12 cellular contexts compared by ENCODE assay signal in the genomic region with DNA sequence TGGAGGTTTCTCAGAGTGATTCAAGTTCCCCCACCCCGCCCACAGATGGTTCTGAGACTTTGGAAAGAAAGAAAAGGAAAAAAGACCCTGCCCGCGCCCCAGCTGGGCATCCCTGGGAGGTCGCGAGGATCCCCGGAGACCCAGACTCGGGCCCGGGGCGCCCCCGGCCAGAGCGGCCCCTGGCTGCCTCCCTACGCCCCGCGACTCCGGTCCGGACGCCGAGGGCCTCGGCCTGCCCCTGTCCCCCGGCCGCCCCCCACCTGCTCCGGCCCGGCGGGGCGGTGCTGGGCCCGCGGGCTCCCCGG. TPM values are rescaled to one million over a fixed set of nuclear protein-coding genes. Genes with fewer than 3 reads are reported as not detected.
DNase-seq lines count a peak whose midpoint lies in the region; ATAC-seq and TF ChIP-seq lines count a peak whose summit lies in the region.
"Had no signal": no experiment of that assay in that cellular context is flagged by ENCODE, and none has a peak within 500 bp of the region (broad histone marks: within the 10 kb centered on the region; RNA-seq: fewer than 3 reads in every experiment).

No MANE protein-coding gene starts in this region.

- DNase-seq in AG09309 (ENCODE audit: low read depth) (no peak), dorsolateral prefrontal cortex (no peak), natural killer cell (no peak), epidermal melanocyte (ENCODE audit: insufficient read length, low spot score) (no peak)
- no peak for DNase-seq in central memory CD4-positive, alpha-beta T cell
- no peak for DNase-seq in activated CD8-positive, alpha-beta memory T cell treated with anti-CD3 and anti-CD28 coated beads, Interleukin-2, amount 50 U/mL, for 4 hours
- DNase-seq: activated CD4-positive, CD25-positive, alpha-beta regulatory T cell; DND-41; effector memory CD4-positive, alpha-beta T cell; NCI-H226 had no signal

- H3K4me1 Mint-ChIP-seq in IgD-negative memory B cell (peaks cover 10 to 24% (median 20%) of the 10 kb centered on the region in 3 donors), natural killer cell (peaks cover 5 to 11% of the 10 kb centered on the region in 2 donors)

- H3K27ac Mint-ChIP-seq in IgD-negative memory B cell (peak overlapping the region in 1 of 3 donors; percentile 59), natural killer cell (no peak overlapping the region)

- peaks cover 6% of the 10 kb centered on the region for H3K27me3 Mint-ChIP-seq in IgD-negative memory B cell
- H3K27me3 Mint-ChIP-seq in natural killer cell (ENCODE audit: low read depth in 2 of 2) = peaks cover 6 to 10% of the 10 kb centered on the region in 2 donors

- H3K27ac ChIP-seq in dorsolateral prefrontal cortex = peak overlapping the region in 1 of 59 donors; percentile 68

- no peak for ATAC-seq in natural killer cell
- no peak for ATAC-seq in HG02970 (IDR thresholded peaks at IDR 0.05; ENCODE audit: low FRiP score, unreplicated experiment)

- TF ChIP-seq CTCF in AG09309 (IDR thresholded peaks at IDR 0.05; ENCODE audit: control insufficient read depth, insufficient read depth, low read depth, low read length, missing control alignments) = no peak
- no peak for TF ChIP-seq CTCF in dorsolateral prefrontal cortex (IDR thresholded peaks at IDR 0.05 in 54 of 56, conservative IDR thresholded peaks at IDR 0.05 in 2 of 56; ENCODE audit: low read depth in 1 of 56, partially characterized antibody in 56 of 56)
- TF ChIP-seq CTCF in natural killer cell (IDR thresholded peaks at IDR 0.05) = no peak

- no peaks in the 10 kb centered on the region for H3K9me3 Mint-ChIP-seq in IgD-negative memory B cell
- no peaks in the 10 kb centered on the region for H3K9me3 Mint-ChIP-seq in natural killer cell

- peaks cover 0 to 19% (median 0%) of the 10 kb centered on the region in 45 donors for H3K27me3 ChIP-seq in dorsolateral prefrontal cortex

- H3K4me3 Mint-ChIP-seq in IgD-negative memory B cell (peak overlapping the region in 3 of 4 donors; percentile 73 to 89 (median 88)), natural killer cell (peak overlapping the region; percentile 81)

- H3K36me3 Mint-ChIP-seq in IgD-negative memory B cell (no peaks in the 10 kb centered on the region), natural killer cell (no peaks in the 10 kb centered on the region)

- intact Hi-C loops in dorsolateral prefrontal cortex (cut with DNase I) = no loop called here
- intact Hi-C loops in natural killer cell (cut with micrococcal nuclease) = loop anchor here (5.0 kb wide), 1 partner anchor 47 kb away; a partner anchor contains a TSS

- H3K4me3 ChIP-seq in AG09309 (ENCODE audit: control insufficient read depth, low read depth, low read length) (peak overlapping the region; percentile 8), dorsolateral prefrontal cortex (peak overlapping the region in 54 of 59 donors; percentile 18 to 70 (median 48))

RNA-seq across cellular contexts. Expression of a gene that starts 2.3 kb away (rescaled TPM):
- 2.3 TPM for polyA plus RNA-seq in IgD-negative memory B cell
- total RNA-seq in dorsolateral prefrontal cortex = 100 to 1,000 TPM in 39 of 120 experiments, 10 to 100 TPM in 81; 45.5 to 214 (median 90.2) TPM
- total RNA-seq in natural killer cell = 1 to 10 TPM; 1.5 to 2.3 (median 2.2) TPM

RNA-seq across cellular contexts. Expression of a gene that starts 17.3 kb away (rescaled TPM):
- 11.9 TPM for polyA plus RNA-seq in IgD-negative memory B cell
- 100 to 1,000 TPM in 5 of 120 experiments, 10 to 100 TPM in 115; 48.3 to 115 (median 73.6) TPM for total RNA-seq in dorsolateral prefrontal cortex
- total RNA-seq in natural killer cell = 10 to 100 TPM; 71.9 to 85.0 (median 82.0) TPM

RNA-seq across cellular contexts. Expression of a gene that starts 37.2 kb away (rescaled TPM):
- 55.9 TPM for polyA plus RNA-seq in IgD-negative memory B cell
- total RNA-seq in dorsolateral prefrontal cortex (10 to 100 TPM; 17.9 to 37.3 (median 26.6) TPM), natural killer cell (10 to 100 TPM; 24.1 to 40.0 (median 26.8) TPM)

RNA-seq across cellular contexts. Expression of a gene that starts 47.5 kb away (rescaled TPM):
- 47.2 TPM for polyA plus RNA-seq in IgD-negative memory B cell
- total RNA-seq in dorsolateral prefrontal cortex (100 to 1,000 TPM in 31 of 120 experiments, 10 to 100 TPM in 89; 75.1 to 125 (median 94.5) TPM), natural killer cell (10 to 100 TPM; 50.7 to 71.2 (median 67.4) TPM)

RNA-seq across cellular contexts. Expression of a gene that starts 50.2 kb away (rescaled TPM):
- not detected for polyA plus RNA-seq in IgD-negative memory B cell
- total RNA-seq in dorsolateral prefrontal cortex = 10 to 100 TPM in 113 of 120 experiments, 1 to 10 TPM in 7; 8.0 to 33.6 (median 14.2) TPM
- under 1 TPM; 0.14 to 0.93 (median 0.18) TPM for total RNA-seq in natural killer cell

Comparison
In these comparisons a context has a peak if more than half of its experiments do, and no peak if none do; other contexts are left out.
1. RNA of a gene that starts 2.3 kb away (total RNA-seq): 45.5 to 214 TPM in dorsolateral prefrontal cortex; 1.5 to 2.3 TPM in natural killer cell; every median in the first group is over 10 times any median in the second.